Comparison of ENCODE assay signal across 8 cellular contexts in genomic region chr4:105472871-105473339, GRCh38. TPM values are rescaled to one million over a fixed set of nuclear protein-coding genes. Genes with fewer than 3 reads are reported as not detected.
DNase-seq lines count a peak whose midpoint lies in the region; ATAC-seq and TF ChIP-seq lines count a peak whose summit lies in the region.

No MANE protein-coding gene starts in this region.

- peak overlapping the region; percentile 100 for H3K4me3 Mint-ChIP-seq in mesothelial cell of epicardium

- H3K9ac ChIP-seq in MM.1S (ENCODE audit: low read length): peak overlapping the region; percentile 97

- no peaks in the 10 kb centered on the region for H3K9me2 ChIP-seq in MM.1S (replicated peaks; ENCODE audit: insufficient read depth, low read length)

- no peaks in the 10 kb centered on the region for H3K9me3 ChIP-seq in MM.1S (replicated peaks; ENCODE audit: insufficient read depth, low read length)

- H3K4me1 ChIP-seq in MM.1S (ENCODE audit: low read length): peaks cover 8% of the 10 kb centered on the region

- no peaks in the 10 kb centered on the region; the same call in 1 of the 2 replicates for H3K36me3 ChIP-seq in MM.1S (replicated peaks; ENCODE audit: insufficient read depth, low read length)

- H3K27ac Mint-ChIP-seq in mesothelial cell of epicardium: peak overlapping the region; percentile 99

- H3K9me3 Mint-ChIP-seq in mesothelial cell of epicardium: no peaks in the 10 kb centered on the region

- ATAC-seq in GM18519 (IDR thresholded peaks at IDR 0.05; ENCODE audit: low FRiP score, unreplicated experiment): no peak

- H3K27me3 Mint-ChIP-seq in mesothelial cell of epicardium (ENCODE audit: low read depth): peaks cover 3% of the 10 kb centered on the region

- TF ChIP-seq CTCF in MM.1S (IDR thresholded peaks at IDR 0.05; ENCODE audit: low read length) (no peak), mesothelial cell of epicardium (IDR thresholded peaks at IDR 0.05; ENCODE audit: unreplicated experiment) (no peak)

- H3K79me2 ChIP-seq in MM.1S (ENCODE audit: low read length): peaks cover 54% of the 10 kb centered on the region

- no peaks in the 10 kb centered on the region for H4K20me1 ChIP-seq in MM.1S (ENCODE audit: insufficient read depth, low read length)

- H3K36me3 Mint-ChIP-seq in mesothelial cell of epicardium: no peaks in the 10 kb centered on the region

- peak overlapping the region; percentile 88 for H3K4me3 ChIP-seq in MM.1S (ENCODE audit: low read length)

- H2AFZ ChIP-seq in MM.1S (ENCODE audit: low read length): peak overlapping the region; percentile 71

- H3F3A ChIP-seq in MM.1S (ENCODE audit: insufficient read depth, low read length): peaks cover 15% of the 10 kb centered on the region

- peak overlapping the region; percentile 97 for H3K27ac ChIP-seq in MM.1S (ENCODE audit: low read length)
- H3K27ac ChIP-seq in caudate nucleus (ENCODE audit: low read depth, low read length): peak overlapping the region; percentile 91

- no peaks in the 10 kb centered on the region for H3K27me3 ChIP-seq in MM.1S (replicated peaks; ENCODE audit: insufficient read depth, low read length)

- peak overlapping the region; percentile 93 for H3K4me2 ChIP-seq in MM.1S (ENCODE audit: low read depth, low read length)

- peaks cover 32% of the 10 kb centered on the region for H3K4me1 Mint-ChIP-seq in mesothelial cell of epicardium

- peak; percentile 75 for DNase-seq in stimulated activated naive CD4-positive, alpha-beta T cell treated with Interleukin-2 at 50 U/mL for 16 hours (lab: John Stamatoyannopoulos, UW)
- DNase-seq in stimulated activated naive CD4-positive, alpha-beta T cell (lab: John Stamatoyannopoulos, UW): no peak
- DNase-seq in MM.1S (peak; percentile 31), caudate nucleus (lab: John Stamatoyannopoulos, UW) (peak in 4 of 61 donors; percentile 29 to 57 (median 38)), mesothelial cell of epicardium (ENCODE audit: low spot score in 2 of 2, unreplicated experiment in 2 of 2) (peak in 1 of 2 experiments; percentile 38), dedifferentiated amniotic fluid mesenchymal stem cell (ENCODE audit: extremely low spot score) (no peak), D341Med (ENCODE audit: low spot score) (no peak)

RNA-seq across cellular contexts. Expression of gene PPA2, which starts 1.0 kb away (rescaled TPM):
- 83.4 to 91.2 TPM (median 85.7 TPM) in 3 replicates for total RNA-seq in mesothelial cell of epicardium

Comparison
In these comparisons a context has a peak if more than half of its experiments do, and no peak if none do; other contexts are left out.
1. DNase-seq: peak in stimulated activated naive CD4-positive, alpha-beta T cell treated with Interleukin-2 at 50 U/mL for 16 hours (single experiment) and MM.1S (single experiment); none in stimulated activated naive CD4-positive, alpha-beta T cell (0 of 6), dedifferentiated amniotic fluid mesenchymal stem cell (single experiment) and D341Med (single experiment).